ENCODE assay signal across 1 cellular context in the genomic region with DNA sequence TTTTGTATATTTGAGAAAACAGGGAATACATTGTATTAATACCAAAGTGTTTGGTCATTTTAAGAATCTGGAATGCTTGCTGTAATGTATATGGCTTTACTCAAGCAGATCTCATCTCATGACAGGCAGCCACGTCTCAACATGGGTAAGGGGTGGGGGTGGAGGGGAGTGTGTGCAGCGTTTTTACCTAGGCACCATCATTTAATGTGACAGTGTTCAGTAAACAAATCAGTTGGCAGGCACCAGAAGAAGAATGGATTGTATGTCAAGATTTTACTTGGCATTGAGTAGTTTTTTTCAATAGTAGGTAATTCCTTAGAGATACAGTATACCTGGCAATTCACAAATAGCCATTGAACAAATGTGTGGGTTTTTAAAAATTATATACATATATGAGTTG.
TF ChIP-seq lines count a peak whose summit lies in the region.

No MANE protein-coding gene starts in this region.

TF ChIP-seq in WTC11, 78 proteins besides CTCF, POLR2A, EP300 and RAD21:
- TF ChIP-seq, protein P1, sequence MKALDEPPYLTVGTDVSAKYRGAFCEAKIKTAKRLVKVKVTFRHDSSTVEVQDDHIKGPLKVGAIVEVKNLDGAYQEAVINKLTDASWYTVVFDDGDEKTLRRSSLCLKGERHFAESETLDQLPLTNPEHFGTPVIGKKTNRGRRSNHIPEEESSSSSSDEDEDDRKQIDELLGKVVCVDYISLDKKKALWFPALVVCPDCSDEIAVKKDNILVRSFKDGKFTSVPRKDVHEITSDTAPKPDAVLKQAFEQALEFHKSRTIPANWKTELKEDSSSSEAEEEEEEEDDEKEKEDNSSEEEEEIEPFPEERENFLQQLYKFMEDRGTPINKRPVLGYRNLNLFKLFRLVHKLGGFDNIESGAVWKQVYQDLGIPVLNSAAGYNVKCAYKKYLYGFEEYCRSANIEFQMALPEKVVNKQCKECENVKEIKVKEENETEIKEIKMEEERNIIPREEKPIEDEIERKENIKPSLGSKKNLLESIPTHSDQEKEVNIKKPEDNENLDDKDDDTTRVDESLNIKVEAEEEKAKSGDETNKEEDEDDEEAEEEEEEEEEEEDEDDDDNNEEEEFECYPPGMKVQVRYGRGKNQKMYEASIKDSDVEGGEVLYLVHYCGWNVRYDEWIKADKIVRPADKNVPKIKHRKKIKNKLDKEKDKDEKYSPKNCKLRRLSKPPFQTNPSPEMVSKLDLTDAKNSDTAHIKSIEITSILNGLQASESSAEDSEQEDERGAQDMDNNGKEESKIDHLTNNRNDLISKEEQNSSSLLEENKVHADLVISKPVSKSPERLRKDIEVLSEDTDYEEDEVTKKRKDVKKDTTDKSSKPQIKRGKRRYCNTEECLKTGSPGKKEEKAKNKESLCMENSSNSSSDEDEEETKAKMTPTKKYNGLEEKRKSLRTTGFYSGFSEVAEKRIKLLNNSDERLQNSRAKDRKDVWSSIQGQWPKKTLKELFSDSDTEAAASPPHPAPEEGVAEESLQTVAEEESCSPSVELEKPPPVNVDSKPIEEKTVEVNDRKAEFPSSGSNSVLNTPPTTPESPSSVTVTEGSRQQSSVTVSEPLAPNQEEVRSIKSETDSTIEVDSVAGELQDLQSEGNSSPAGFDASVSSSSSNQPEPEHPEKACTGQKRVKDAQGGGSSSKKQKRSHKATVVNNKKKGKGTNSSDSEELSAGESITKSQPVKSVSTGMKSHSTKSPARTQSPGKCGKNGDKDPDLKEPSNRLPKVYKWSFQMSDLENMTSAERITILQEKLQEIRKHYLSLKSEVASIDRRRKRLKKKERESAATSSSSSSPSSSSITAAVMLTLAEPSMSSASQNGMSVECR (CRISPR knock-in tag; IDR thresholded peaks at IDR 0.05; ENCODE audit: borderline replicate concordance) = no peak
- TF ChIP-seq, protein P2, sequence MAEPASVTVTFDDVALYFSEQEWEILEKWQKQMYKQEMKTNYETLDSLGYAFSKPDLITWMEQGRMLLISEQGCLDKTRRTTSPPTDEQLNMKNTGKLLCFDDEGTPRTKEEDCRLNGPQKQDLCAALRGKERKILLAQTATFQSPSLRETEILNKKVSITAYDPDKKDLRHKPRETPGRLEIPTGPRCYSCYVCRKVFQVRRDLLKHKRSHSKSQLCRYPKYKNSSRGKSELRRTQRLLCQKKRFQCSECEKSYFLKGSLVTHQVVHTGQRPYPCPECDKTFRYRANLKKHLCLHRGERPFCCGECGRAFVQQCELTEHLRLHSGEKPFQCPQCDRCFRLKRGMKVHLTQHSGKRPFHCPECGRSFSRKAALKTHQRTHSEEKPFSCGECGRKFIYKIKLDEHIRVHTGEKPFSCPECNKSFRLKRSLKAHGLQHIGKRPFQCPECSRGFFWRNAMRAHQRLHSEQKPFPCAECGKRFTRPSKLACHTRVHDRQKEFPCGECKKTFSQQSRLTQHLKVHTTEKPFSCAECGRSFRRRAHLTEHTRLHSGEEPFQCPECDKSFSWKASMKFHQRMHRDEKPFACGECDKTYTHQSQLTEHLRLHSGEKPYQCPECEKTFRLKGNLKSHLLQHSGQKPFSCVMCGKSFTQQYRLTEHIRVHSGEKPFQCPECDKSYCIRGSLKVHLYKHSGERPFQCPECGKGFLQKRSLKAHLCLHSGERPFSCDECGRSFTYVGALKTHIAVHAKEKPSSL (CRISPR knock-in tag; conservative IDR thresholded peaks at IDR 0.05) = no peak
